8 cellular contexts compared by ENCODE assay signal in genomic region chr1:16500466-16500865, GRCh38. TPM values are rescaled to one million over a fixed set of nuclear protein-coding genes. Genes with fewer than 3 reads are reported as not detected.
DNase-seq lines count a peak whose midpoint lies in the region; ATAC-seq, FAIRE-seq and TF ChIP-seq lines count a peak whose summit lies in the region.
"Not testable (repeated sequence)": the region's sequence is repeated elsewhere in the genome, so short reads cannot be mapped to it uniquely, and the experiment has no call there.

No MANE protein-coding gene starts in this region.

- POLR2A ChIA-PET in HCT116 (lab: Charles Lee) (interaction anchor here (0.7 to 1.0 kb wide), 2 partner anchors 11 to 14 kb away, joined by 3 to 5 read pairs; partner anchors contain the start of gene RNU1-1), K562 (lab: Yijun Ruan, JAX) (interaction anchor here (1.1 kb wide), 1 partner anchor 10 kb away, joined by 5 read pairs; no protein-coding TSS in a partner anchor), HepG2 (lab: Yijun Ruan, JAX) (interaction anchor here (1.2 kb wide), 1 partner anchor 13 kb away, joined by 4 read pairs; no protein-coding TSS in a partner anchor)

- not testable (repeated sequence) for ATAC-seq in HCT116; activated T-cell treated with anti-CD3 and anti-CD28 coated beads, Interleukin-2, amount 50 U/mL, for 72 hours (replicated peaks in 1 of 2); K562; HepG2

- TF ChIP-seq POLR2A in HCT116 (IDR thresholded peaks at IDR 0.05; ENCODE audit: borderline replicate concordance, extremely low read depth, insufficient read depth, insufficient read length); K562 (conservative IDR thresholded peaks at IDR 0.05); HepG2 (IDR thresholded peaks at IDR 0.05; ENCODE audit: insufficient read depth in 1 of 2, low read depth in 2 of 2, low read length in 2 of 2): not testable (repeated sequence)

- H3K9ac ChIP-seq in HCT116 (ENCODE audit: low read length); K562 (ENCODE audit: insufficient read depth in 1 of 2, low read depth in 2 of 2, low read length in 2 of 2); HepG2 (ENCODE audit: insufficient read depth, low read depth, low read length): not testable (repeated sequence)

- peaks cover 17% of the 10 kb centered on the region for H3K4me1 Mint-ChIP-seq in T-helper 2 cell treated with Interferon-gamma antibody and Interleukin-4, amounts not matched to agents 5 μg/mL and 100 μg/mL, for 36 hours (ENCODE audit: low read depth)
- peaks cover 21% of the 10 kb centered on the region for H3K4me1 Mint-ChIP-seq in activated T-cell treated with anti-CD3 and anti-CD28 coated beads, Interleukin-2, amount 50 U/mL, for 72 hours (ENCODE audit: low read depth)

- H3K36me3 Mint-ChIP-seq in T-helper 2 cell treated with Interferon-gamma antibody and Interleukin-4, amounts not matched to agents 5 μg/mL and 100 μg/mL, for 36 hours (ENCODE audit: low read depth); activated T-cell treated with anti-CD3 and anti-CD28 coated beads, Interleukin-2, amount 50 U/mL, for 72 hours (ENCODE audit: insufficient read depth in 2 of 2): not testable (repeated sequence)

- 90% methylated on average over 10 of the region's 11 CpGs for WGBS in K562 (ENCODE audit: insufficient coverage, low coverage, missing lambda C conversion rate)
- WGBS in HepG2 (ENCODE audit: low lambda C conversion rate): 91% methylated on average over 10 of the region's 11 CpGs

- not testable (repeated sequence) for H3K9me1 ChIP-seq in K562 (ENCODE audit: control insufficient read depth, insufficient read depth, low read length)

- not testable (repeated sequence) for TF ChIP-seq CTCF in HCT116 (IDR thresholded peaks at IDR 0.05 in 2 of 3, conservative IDR thresholded peaks at IDR 0.05 in 1 of 3; ENCODE audit: borderline replicate concordance in 1 of 3, insufficient read depth in 1 of 3, low read depth in 2 of 3, low read length in 2 of 3); K562 (IDR thresholded peaks at IDR 0.05 in 2 of 3, conservative IDR thresholded peaks at IDR 0.05 in 1 of 3; ENCODE audit: insufficient read depth in 2 of 3, low read depth in 1 of 3, low read length in 3 of 3); HepG2 (CRISPR knock-in tag; IDR thresholded peaks at IDR 0.05); neutrophil (IDR thresholded peaks at IDR 0.05)

- CTCF ChIA-PET in HCT116 (lab: Charles Lee) (interaction anchor here (0.8 kb wide), 1 partner anchor 120 kb away, joined by 3 read pairs; no protein-coding TSS in a partner anchor), K562 (lab: Yijun Ruan, JAX; ENCODE audit: low intra/inter-chr PET ratio) (interaction anchor here (0.6 kb wide), 1 partner anchor 115 kb away, joined by 4 read pairs; no protein-coding TSS in a partner anchor)
- CTCF ChIA-PET in HepG2 (lab: Yijun Ruan, JAX; ENCODE audit: low intra/inter-chr PET ratio, low total read pairs): not testable (repeated sequence)

- H3K9me2 ChIP-seq in HCT116 (ENCODE audit: insufficient read depth): not testable (repeated sequence)

- not testable (repeated sequence) for H3K27ac ChIP-seq in HCT116 (ENCODE audit: low read depth, low read length); K562 (ENCODE audit: extremely low read depth, low read depth, low read length); HepG2 (ENCODE audit: extremely low read length, insufficient read depth, low read length)
- H3K27ac ChIP-seq in neutrophil: peak overlapping the region; percentile 44

- H4K20me1 ChIP-seq in HCT116 (ENCODE audit: insufficient read depth); K562 (replicated peaks; ENCODE audit: control insufficient read depth, insufficient read depth, low read length); HepG2 (ENCODE audit: insufficient read depth, low read length): not testable (repeated sequence)

- not testable (repeated sequence) for H3K27me3 Mint-ChIP-seq in T-helper 2 cell treated with Interferon-gamma antibody and Interleukin-4, amounts not matched to agents 5 μg/mL and 100 μg/mL, for 36 hours (ENCODE audit: low read depth); activated T-cell treated with anti-CD3 and anti-CD28 coated beads, Interleukin-2, amount 50 U/mL, for 72 hours (ENCODE audit: low read depth)

- H3K79me2 ChIP-seq in HCT116 (ENCODE audit: insufficient read depth, low read length); K562 (ENCODE audit: control insufficient read depth, insufficient read depth, low read length); HepG2 (ENCODE audit: insufficient read depth, low read length): not testable (repeated sequence)

- H3K27ac Mint-ChIP-seq in T-helper 2 cell treated with Interferon-gamma antibody and Interleukin-4, amounts not matched to agents 5 μg/mL and 100 μg/mL, for 36 hours; activated T-cell treated with anti-CD3 and anti-CD28 coated beads, Interleukin-2, amount 50 U/mL, for 72 hours: not testable (repeated sequence)

- not testable (repeated sequence) for H3K27me3 ChIP-seq in HCT116 (ENCODE audit: insufficient read depth, low read length); K562 (ENCODE audit: control insufficient read depth in 2 of 2, insufficient read depth in 2 of 2, low read length in 2 of 2); HepG2 (ENCODE audit: control insufficient read depth in 1 of 2, insufficient read depth in 2 of 2, low read length in 2 of 2)
- peaks cover 41% of the 10 kb centered on the region for H3K27me3 ChIP-seq in neutrophil

- FAIRE-seq in K562 (lab: Jason Lieb, UNC): peak; percentile 44
- not testable (repeated sequence) for FAIRE-seq in HepG2 (lab: Jason Lieb, UNC)
- peak; percentile 48 for FAIRE-seq in urothelium cell line (lab: Jason Lieb, UNC)

- not testable (repeated sequence) for H3K36me3 ChIP-seq in HCT116 (ENCODE audit: control insufficient read depth in 1 of 2, insufficient read depth in 2 of 2, low read length in 2 of 2); K562 (ENCODE audit: control insufficient read depth, insufficient read depth, low read length); HepG2 (replicated peaks in 1 of 2; ENCODE audit: control insufficient read depth in 1 of 2, insufficient read depth in 2 of 2, low read length in 2 of 2); neutrophil

- H3K4me3 Mint-ChIP-seq in T-helper 2 cell treated with Interferon-gamma antibody and Interleukin-4, amounts not matched to agents 5 μg/mL and 100 μg/mL, for 36 hours: peak overlapping the region; percentile 88
- H3K4me3 Mint-ChIP-seq in activated T-cell treated with anti-CD3 and anti-CD28 coated beads, Interleukin-2, amount 50 U/mL, for 72 hours: peak overlapping the region; percentile 86 to 90

- H3K9me3 ChIP-seq in HCT116 (ENCODE audit: control insufficient read depth in 1 of 2, insufficient read depth in 1 of 2, low read depth in 1 of 2, low read length in 2 of 2); K562 (replicated peaks; ENCODE audit: control insufficient read depth, insufficient read depth, low read depth, low read length); HepG2 (ENCODE audit: low read length); neutrophil: not testable (repeated sequence)

- not testable (repeated sequence) for H3K9me3 Mint-ChIP-seq in T-helper 2 cell treated with Interferon-gamma antibody and Interleukin-4, amounts not matched to agents 5 μg/mL and 100 μg/mL, for 36 hours; activated T-cell treated with anti-CD3 and anti-CD28 coated beads, Interleukin-2, amount 50 U/mL, for 72 hours

- H3K4me3 ChIP-seq in HCT116 (replicated peaks in 1 of 2; ENCODE audit: low read depth in 1 of 2, low read length in 2 of 2); K562; HepG2 (replicated peaks in 1 of 3; ENCODE audit: insufficient read depth in 1 of 3, low read depth in 2 of 3, low read length in 3 of 3); neutrophil (ENCODE audit: low read depth in 1 of 2, low read length in 1 of 2): not testable (repeated sequence)

- RAD21 ChIA-PET in HCT116 (lab: Charles Lee; ENCODE audit: low non-redundant PET in 1 of 2, low total read pairs in 2 of 2, uncharacterized antibody in 2 of 2, unreplicated experiment in 2 of 2): not testable (repeated sequence)

- H3K4me1 ChIP-seq in HCT116 (ENCODE audit: control insufficient read depth in 1 of 2, insufficient read depth in 2 of 2, low read length in 2 of 2): peaks cover 7 to 22% of the 10 kb centered on the region in 2 experiments
- peaks cover 3 to 24% of the 10 kb centered on the region in 2 experiments; a peak in 3 of 5 replicates for H3K4me1 ChIP-seq in K562 (replicated peaks in 1 of 2; ENCODE audit: control insufficient read depth in 2 of 2, insufficient read depth in 2 of 2, low read length in 2 of 2)
- H3K4me1 ChIP-seq in HepG2 (ENCODE audit: insufficient read depth, low read length): peaks cover 40% of the 10 kb centered on the region
- H3K4me1 ChIP-seq in neutrophil (ENCODE audit: control insufficient read depth in 1 of 2, insufficient read depth in 1 of 2, low read depth in 1 of 2, low read length in 1 of 2): peaks cover 12 to 25% of the 10 kb centered on the region in 2 experiments

- 0 out of 2 replicates have a peak overlapping the region, but pooled peaks have one; percentile 99 for H3K4me2 ChIP-seq in HCT116 (ENCODE audit: low read length)
- H3K4me2 ChIP-seq in K562 (ENCODE audit: insufficient read depth, low read length): not testable (repeated sequence)
- peak overlapping the region; percentile 99; the same call in 1 of the 2 replicates for H3K4me2 ChIP-seq in HepG2 (ENCODE audit: low read depth, low read length)

- DNase-seq in CD1c-positive myeloid dendritic cell (ENCODE audit: extremely low spot score): peak; percentile 59
- not testable (repeated sequence) for DNase-seq in HCT116 (ENCODE audit: low read depth, low spot score); T-helper 2 cell treated with Interferon-gamma antibody and Interleukin-4, amounts not matched to agents 5 μg/mL and 100 μg/mL, for 36 hours (ENCODE audit: low spot score); activated T-cell treated with anti-CD3 and anti-CD28 coated beads, Interleukin-2, amount 50 U/mL, for 72 hours; K562 (ENCODE audit: extremely low read depth in 1 of 4, low spot score in 3 of 4); HepG2 (ENCODE audit: low spot score); urothelium cell line (ENCODE audit: low spot score)

- TF ChIP-seq RAD21 in HCT116 (IDR thresholded peaks at IDR 0.05; ENCODE audit: low read depth); K562 (CRISPR knock-in tag; conservative IDR thresholded peaks at IDR 0.05 in 1 of 2, IDR thresholded peaks at IDR 0.05 in 1 of 2); HepG2 (CRISPR knock-in tag; IDR thresholded peaks at IDR 0.05): not testable (repeated sequence)

- TF ChIP-seq EP300 in K562 (IDR thresholded peaks at IDR 0.05; ENCODE audit: low read length); HepG2 (IDR thresholded peaks at IDR 0.05; ENCODE audit: low read depth in 2 of 2, low read length in 2 of 2); HepG2 (CRISPR knock-in tag; IDR thresholded peaks at IDR 0.05; ENCODE audit: borderline replicate concordance): not testable (repeated sequence)

- intact Hi-C loops in HCT116 (cut with micrococcal nuclease); K562 (cut with micrococcal nuclease); HepG2 (cut with micrococcal nuclease; ENCODE audit: unreplicated experiment): not testable (repeated sequence)

- H2AFZ ChIP-seq in HCT116 (ENCODE audit: low read depth, low read length, poor library complexity, severe bottlenecking); K562 (ENCODE audit: low read depth, low read length); HepG2 (ENCODE audit: low read length): not testable (repeated sequence)

- BruUV-seq in HCT116 (replicated peaks; lab: Mats Ljungman, UMichigan); K562 (replicated peaks; lab: Mats Ljungman, UMichigan); HepG2 (replicated peaks; lab: Mats Ljungman, UMichigan): not testable (repeated sequence)

- in situ Hi-C loops in K562 (cut with MboI): loop anchor here (25.0 kb wide), 1 partner anchor 112 kb away; the partner anchor contains the start of gene NBPF1
- in situ Hi-C loops in HepG2 (cut with HindIII; ENCODE audit: extremely low pct_ligation_motif_present, low pct_unique_long_range_greater_than_20kb): not testable (repeated sequence)

RNA-seq across cellular contexts. Expression of gene RNU1-1, which starts 13.6 kb away (rescaled TPM):
- total RNA-seq in HCT116 (2021; ENCODE audit: unreplicated experiment): 1,685 TPM
- polyA plus RNA-seq in HCT116 (2012): 8.8 and 29.6 TPM in 2 replicates
- 1,000 to 10,000 TPM; 1,100 to 1,278 TPM for total RNA-seq in activated T-cell treated with anti-CD3 and anti-CD28 coated beads, Interleukin-2, amount 50 U/mL, for 72 hours
- under 0.01 TPM in 2 replicates for total RNA-seq in K562 (2011; cell fraction: chromatin; rRNA removed; ENCODE audit: low replicate concordance)
- total RNA-seq in K562 (2011; cell fraction: nucleolus; rRNA removed): under 0.01 and 21,200 TPM in 2 replicates
- total RNA-seq in K562 (2011; cell fraction: nucleoplasm; rRNA removed): under 0.01 and 24,158 TPM in 2 replicates
- total RNA-seq in K562 (2014; rRNA removed): under 0.01 TPM in 2 replicates
- 28,565 and 32,823 TPM in 2 replicates for total RNA-seq in K562 (2014; rRNA removed; fragmentation: Illumina TruSeq; extraction: Trizol)
- 20,456 and 27,045 TPM in 2 replicates for total RNA-seq in K562 (2015; rRNA removed; fragmentation: Illumina TruSeq; extraction: Trizol)
- 2,231 and 2,538 TPM in 2 replicates for total RNA-seq in K562 (2021)
- polyA plus RNA-seq in K562 (2011; rRNA removed): 83.9 TPM in 1 of 2 replicates, not detected in the other
- polyA plus RNA-seq in K562 (2011; cell fraction: cytosol; rRNA removed): under 0.01 TPM in 1 of 2 replicates, not detected in the other
- under 0.01 and 1,424 TPM in 2 replicates for polyA plus RNA-seq in K562 (2011; cell fraction: nucleus; rRNA removed)
- 25.1 TPM in 1 of 2 replicates, not detected in the other for polyA plus RNA-seq in K562 (2012)
- not detected in 2 replicates for polyA plus RNA-seq in K562 (2014; fragmentation: Illumina TruSeq; extraction: Trizol)
- 1 to 10 TPM in 1 of 2 experiments, not detected in 1; 3.0 TPM for polyA plus RNA-seq in K562 (2014; fragmentation: Nextera tagmentation; extraction: Ambion mirVana)
- not detected in 2 replicates for polyA plus RNA-seq in K562 (2014; rRNA removed)
- 10,756 and 20,531 TPM in 2 replicates for polyA minus RNA-seq in K562 (2011; rRNA and poly(A)+ RNA removed)
- polyA minus RNA-seq in K562 (2011; cell fraction: cytosol; rRNA and poly(A)+ RNA removed): 58,964 and 66,171 TPM in 2 replicates
- 66,769 and 85,880 TPM in 2 replicates for polyA minus RNA-seq in K562 (2011; cell fraction: nucleus; rRNA and poly(A)+ RNA removed)
- 859 and 11,018 TPM in 2 replicates for total RNA-seq in HepG2 (2016; rRNA removed; fragmentation: Illumina TruSeq; extraction: Trizol)
- 16,281 and 17,236 TPM in 2 replicates for total RNA-seq in HepG2 (2016; cell fraction: cytosol; rRNA removed; fragmentation: Illumina TruSeq; extraction: Trizol; ENCODE audit: low read depth)
- total RNA-seq in HepG2 (2016; cell fraction: insoluble cytoplasmic fraction; rRNA removed; fragmentation: Illumina TruSeq; extraction: Trizol): 1,309 and 10,613 TPM in 2 replicates
- total RNA-seq in HepG2 (2016; cell fraction: membrane; rRNA removed; fragmentation: Illumina TruSeq; extraction: Trizol): 2,848 and 3,475 TPM in 2 replicates
- 52,466 and 64,417 TPM in 2 replicates for total RNA-seq in HepG2 (2016; cell fraction: nucleus; rRNA removed; fragmentation: Illumina TruSeq; extraction: Trizol)
- under 0.01 TPM in 2 replicates for polyA plus RNA-seq in HepG2 (2011; rRNA removed)
- under 0.01 TPM in 2 replicates for polyA plus RNA-seq in HepG2 (2011; cell fraction: cytosol; rRNA removed)
- polyA plus RNA-seq in HepG2 (2011; cell fraction: nucleus; rRNA removed): under 0.01 TPM in 2 replicates
- polyA plus RNA-seq in HepG2 (2012): 59.2 and 78.2 TPM in 2 replicates
- polyA plus RNA-seq in HepG2 (2016; cell fraction: cytosol; fragmentation: Illumina TruSeq; extraction: Trizol; ENCODE audit: low read depth): 27.3 and 44.4 TPM in 2 replicates
- polyA plus RNA-seq in HepG2 (2016; cell fraction: insoluble cytoplasmic fraction; fragmentation: Illumina TruSeq; extraction: Trizol; ENCODE audit: low read depth): not detected in 2 replicates
- not detected in 2 replicates for polyA plus RNA-seq in HepG2 (2016; cell fraction: membrane; fragmentation: Illumina TruSeq; extraction: Trizol; ENCODE audit: low read depth)
- 32.8 TPM in 1 of 2 replicates, not detected in the other for polyA plus RNA-seq in HepG2 (2016; cell fraction: nucleus; fragmentation: Illumina TruSeq; extraction: Trizol; ENCODE audit: insufficient read depth, low read depth)
- polyA minus RNA-seq in HepG2 (2011; rRNA and poly(A)+ RNA removed; ENCODE audit: low replicate concordance): 12,820 and 15,604 TPM in 2 replicates
- 90,102 and 105,040 TPM in 2 replicates for polyA minus RNA-seq in HepG2 (2011; cell fraction: cytosol; rRNA and poly(A)+ RNA removed)
- polyA minus RNA-seq in HepG2 (2011; cell fraction: nucleus; rRNA and poly(A)+ RNA removed): 42,574 and 58,030 TPM in 2 replicates

RNA-seq across cellular contexts. Expression of gene NECAP2, which starts 59.9 kb away (rescaled TPM):
- total RNA-seq in HCT116 (2021; ENCODE audit: unreplicated experiment) (35.5 TPM), K562 (2014; rRNA removed) (82.8 and 105 TPM in 2 replicates), K562 (2014; rRNA removed; fragmentation: Illumina TruSeq; extraction: Trizol) (58.6 and 62.1 TPM in 2 replicates), K562 (2015; rRNA removed; fragmentation: Illumina TruSeq; extraction: Trizol) (77.6 and 79.2 TPM in 2 replicates), K562 (2021) (71.9 and 72.5 TPM in 2 replicates), HepG2 (2016; rRNA removed; fragmentation: Illumina TruSeq; extraction: Trizol) (52.3 and 62.6 TPM in 2 replicates)
- polyA plus RNA-seq in HCT116 (2012): 26.1 and 29.5 TPM in 2 replicates
- total RNA-seq in activated T-cell treated with anti-CD3 and anti-CD28 coated beads, Interleukin-2, amount 50 U/mL, for 72 hours: 10 to 100 TPM; 80.4 to 84.5 TPM
- 80.1 and 150 TPM in 2 replicates for total RNA-seq in K562 (2011; cell fraction: chromatin; rRNA removed; ENCODE audit: low replicate concordance)
- total RNA-seq in K562 (2011; cell fraction: nucleolus; rRNA removed): 98.0 and 100 TPM in 2 replicates
- total RNA-seq in K562 (2011; cell fraction: nucleoplasm; rRNA removed): 86.6 and 88.1 TPM in 2 replicates
- polyA plus RNA-seq in K562 (2011; rRNA removed) (81.8 and 85.4 TPM in 2 replicates), K562 (2014; fragmentation: Illumina TruSeq; extraction: Trizol) (92.9 and 93.7 TPM in 2 replicates), K562 (2014; fragmentation: Nextera tagmentation; extraction: Ambion mirVana) (10 to 100 TPM; 22.7 to 30.6 TPM), K562 (2014; rRNA removed) (107 and 118 TPM in 2 replicates), HepG2 (2011; rRNA removed) (38.5 and 41.0 TPM in 2 replicates)
- polyA plus RNA-seq in K562 (2011; cell fraction: cytosol; rRNA removed): 92.3 and 104 TPM in 2 replicates
- 65.6 and 71.5 TPM in 2 replicates for polyA plus RNA-seq in K562 (2011; cell fraction: nucleus; rRNA removed)
- polyA plus RNA-seq in K562 (2012): 75.2 and 79.0 TPM in 2 replicates
- polyA minus RNA-seq in K562 (2011; rRNA and poly(A)+ RNA removed): 70.5 and 74.7 TPM in 2 replicates
- polyA minus RNA-seq in K562 (2011; cell fraction: cytosol; rRNA and poly(A)+ RNA removed): 45.0 and 45.3 TPM in 2 replicates
- polyA minus RNA-seq in K562 (2011; cell fraction: nucleus; rRNA and poly(A)+ RNA removed): 31.8 and 51.9 TPM in 2 replicates
- total RNA-seq in HepG2 (2016; cell fraction: cytosol; rRNA removed; fragmentation: Illumina TruSeq; extraction: Trizol; ENCODE audit: low read depth): 9.4 and 10.0 TPM in 2 replicates
- 51.2 and 64.2 TPM in 2 replicates for total RNA-seq in HepG2 (2016; cell fraction: insoluble cytoplasmic fraction; rRNA removed; fragmentation: Illumina TruSeq; extraction: Trizol)
- 20.2 and 23.2 TPM in 2 replicates for total RNA-seq in HepG2 (2016; cell fraction: membrane; rRNA removed; fragmentation: Illumina TruSeq; extraction: Trizol)
- 22.1 and 26.7 TPM in 2 replicates for total RNA-seq in HepG2 (2016; cell fraction: nucleus; rRNA removed; fragmentation: Illumina TruSeq; extraction: Trizol)
- polyA plus RNA-seq in HepG2 (2011; cell fraction: cytosol; rRNA removed): 48.1 and 54.1 TPM in 2 replicates
- polyA plus RNA-seq in HepG2 (2011; cell fraction: nucleus; rRNA removed): 22.4 and 27.6 TPM in 2 replicates
- polyA plus RNA-seq in HepG2 (2012): 24.9 and 33.4 TPM in 2 replicates
- 7.1 and 7.3 TPM in 2 replicates for polyA plus RNA-seq in HepG2 (2016; cell fraction: cytosol; fragmentation: Illumina TruSeq; extraction: Trizol; ENCODE audit: low read depth)
- 55.1 and 59.1 TPM in 2 replicates for polyA plus RNA-seq in HepG2 (2016; cell fraction: insoluble cytoplasmic fraction; fragmentation: Illumina TruSeq; extraction: Trizol; ENCODE audit: low read depth)
- polyA plus RNA-seq in HepG2 (2016; cell fraction: membrane; fragmentation: Illumina TruSeq; extraction: Trizol; ENCODE audit: low read depth): 10.5 and 12.4 TPM in 2 replicates
- polyA plus RNA-seq in HepG2 (2016; cell fraction: nucleus; fragmentation: Illumina TruSeq; extraction: Trizol; ENCODE audit: insufficient read depth, low read depth): 30.2 and 30.4 TPM in 2 replicates
- polyA minus RNA-seq in HepG2 (2011; rRNA and poly(A)+ RNA removed; ENCODE audit: low replicate concordance): 43.7 and 55.9 TPM in 2 replicates
- 21.5 and 24.9 TPM in 2 replicates for polyA minus RNA-seq in HepG2 (2011; cell fraction: cytosol; rRNA and poly(A)+ RNA removed)
- polyA minus RNA-seq in HepG2 (2011; cell fraction: nucleus; rRNA and poly(A)+ RNA removed): 18.5 and 22.5 TPM in 2 replicates
